ENCODE assay signal across 17 cellular contexts in the genomic region with DNA sequence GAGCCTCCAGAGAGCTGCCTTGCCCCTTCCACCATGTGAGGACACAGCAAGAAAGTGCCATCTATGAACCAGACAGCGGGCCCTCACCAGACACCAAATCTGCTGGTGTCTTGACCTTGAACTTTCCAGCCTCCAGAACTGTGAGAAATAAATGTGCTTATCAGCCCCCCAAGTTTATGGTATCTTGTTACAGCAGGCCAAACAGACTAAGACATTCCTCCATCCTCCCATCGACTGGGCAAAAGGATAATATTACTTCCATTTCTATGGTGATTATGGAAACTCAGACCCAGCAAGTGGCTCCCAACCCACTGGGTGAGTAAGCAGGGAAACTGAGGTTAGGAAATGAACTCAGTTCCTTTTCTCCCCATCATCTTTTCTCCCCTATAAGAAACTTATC.
A peak's percentile ranks its signal among the peaks of the same experiment; 100 is the strongest.
DNase-seq lines count a peak whose midpoint lies in the region; ATAC-seq and TF ChIP-seq lines count a peak whose summit lies in the region.
"Had no signal": no experiment of that assay in that cellular context is flagged by ENCODE, and none has a peak within 500 bp of the region (broad histone marks: within the 10 kb centered on the region; RNA-seq: fewer than 3 reads in every experiment).

No MANE protein-coding gene starts in this region.

- ATAC-seq in SK-N-SH treated with all-trans-retinoic acid at 6 μM for 48 hours (no peak), RWPE2 (ENCODE audit: low read depth) (no peak), thoracic aorta (ENCODE audit: insufficient number of reproducible peaks, low FRiP score, low read depth) (no peak)
- ATAC-seq: GM23338 had no signal

- no peak overlapping the region for H3K4me3 ChIP-seq in SK-N-SH (ENCODE audit: low read depth in 2 of 2, low read length in 1 of 2)
- H3K4me3 ChIP-seq in RWPE2 (ENCODE audit: severe bottlenecking), result no peak overlapping the region
- no peak overlapping the region for H3K4me3 ChIP-seq in choroid plexus epithelial cell (ENCODE audit: low read depth, low read length)
- H3K4me3 ChIP-seq in thoracic aorta, result no peak overlapping the region
- H3K4me3 ChIP-seq in coronary artery, result no peak overlapping the region
- H3K4me3 ChIP-seq: GM23338 had no signal

- no peak overlapping the region for H2AFZ ChIP-seq in SK-N-SH (ENCODE audit: low read depth)
- H2AFZ ChIP-seq: GM23338 had no signal

- H3F3A ChIP-seq in SK-N-SH (replicated peaks; ENCODE audit: insufficient read depth), result peaks cover 19% of the 10 kb centered on the region

- TF ChIP-seq POLR2A in erythroblast (IDR thresholded peaks at IDR 0.05; ENCODE audit: low read length), result no peak

- H3K4me1 ChIP-seq in SK-N-SH (ENCODE audit: control insufficient read depth in 1 of 2, insufficient read depth in 2 of 2, low read depth in 1 of 2, low read length in 1 of 2) (peaks cover 4 to 15% of the 10 kb centered on the region in 2 experiments), RWPE2 (ENCODE audit: insufficient read depth, poor library complexity, severe bottlenecking) (peaks cover 18% of the 10 kb centered on the region), thoracic aorta (ENCODE audit: control insufficient read depth in 1 of 2, low read depth in 2 of 2) (peaks cover 15 to 52% of the 10 kb centered on the region in 2 donors)

- 82% methylated on average over 2 of the region's 2 CpGs for WGBS in SK-N-SH (ENCODE audit: low lambda C conversion rate)

- CTCF ChIA-PET in SK-N-SH (lab: Yijun Ruan, JAX), result interaction anchor here (1.4 kb wide), 1 partner anchor 98 kb away, joined by 4 read pairs; no protein-coding TSS in a partner anchor

- H3K36me3 ChIP-seq in SK-N-SH (replicated peaks in 1 of 2; ENCODE audit: control insufficient read depth in 1 of 2, insufficient read depth in 2 of 2, low read length in 1 of 2) (peaks cover 0 to 5% of the 10 kb centered on the region in 2 experiments), RWPE2 (ENCODE audit: low read depth) (no peaks in the 10 kb centered on the region), thoracic aorta (no peaks in the 10 kb centered on the region)

- no peak for TF ChIP-seq CTCF in SK-N-SH (IDR thresholded peaks at IDR 0.05)
- no peak for TF ChIP-seq CTCF in RWPE2 (IDR thresholded peaks at IDR 0.05; ENCODE audit: poor library complexity, severe bottlenecking)
- no peak for TF ChIP-seq CTCF in choroid plexus epithelial cell (conservative IDR thresholded peaks at IDR 0.05; ENCODE audit: low read depth, low read length)
- TF ChIP-seq CTCF in thoracic aorta (IDR thresholded peaks at IDR 0.05), result no peak
- no peak for TF ChIP-seq CTCF in coronary artery (IDR thresholded peaks at IDR 0.05)

- no peaks in the 10 kb centered on the region for H3K9me2 ChIP-seq in SK-N-SH

- peak overlapping the region; percentile 26; the same call in 1 of the 2 replicates for H3K4me2 ChIP-seq in SK-N-SH
- H3K4me2 ChIP-seq: GM23338, KMS-11 had no signal

- H4K20me1 ChIP-seq in SK-N-SH (ENCODE audit: insufficient read depth), result no peaks in the 10 kb centered on the region

- H3K27me3 ChIP-seq in SK-N-SH (ENCODE audit: insufficient read depth), result no peaks in the 10 kb centered on the region
- no peaks in the 10 kb centered on the region for H3K27me3 ChIP-seq in RWPE2 (ENCODE audit: insufficient read depth, poor library complexity, severe bottlenecking)
- H3K27me3 ChIP-seq in thoracic aorta (replicated peaks; ENCODE audit: insufficient read depth), result no peaks in the 10 kb centered on the region

- no peak overlapping the region for H3K9ac ChIP-seq in SK-N-SH
- H3K9ac ChIP-seq: KMS-11 had no signal

- peaks cover 6% of the 10 kb centered on the region; the same call in 1 of the 2 replicates for H3K79me2 ChIP-seq in SK-N-SH (ENCODE audit: insufficient read depth)

- TF ChIP-seq RAD21 in SK-N-SH (IDR thresholded peaks at IDR 0.05; ENCODE audit: low read length), result no peak

- TF ChIP-seq EP300 in SK-N-SH (IDR thresholded peaks at IDR 0.05; ENCODE audit: borderline replicate concordance in 1 of 2, low read depth in 1 of 2, low read length in 1 of 2), result no peak

- POLR2A ChIA-PET in SK-N-SH (lab: Yijun Ruan, JAX), result no interaction called here

- DNase-seq in SK-N-SH (no peak), RWPE2 (ENCODE audit: low spot score) (no peak), choroid plexus epithelial cell (ENCODE audit: low read depth) (peak; percentile 36), thoracic aorta (ENCODE audit: low spot score) (no peak), erythroblast (lab: John Stamatoyannopoulos, UW) (no peak), coronary artery (ENCODE audit: low spot score) (no peak), DMS153 treated with DMSO at 0.1 percent for 48 hours (lab: John Stamatoyannopoulos, UW; ENCODE audit: unreplicated experiment) (no peak)
- DNase-seq: COR-L47, HCEC 1CT, NCI-H1417 treated with DMSO at 0.1 percent for 48 hours, NCI-H187 treated with DMSO at 0.1 percent for 48 hours, NCI-H226, NCI-H524 had no signal

- H3K27ac ChIP-seq in SK-N-SH (ENCODE audit: low read depth in 2 of 2, low read length in 1 of 2) (peak overlapping the region in 1 of 2 experiments; percentile 94; a peak in 2 of 4 replicates), RWPE2 (ENCODE audit: poor library complexity, severe bottlenecking) (peak overlapping the region; percentile 74), thoracic aorta (peak overlapping the region; percentile 11 to 19), coronary artery (no peak overlapping the region)
- H3K27ac ChIP-seq: 22Rv1, KMS-11 had no signal

- H3K9me3 ChIP-seq in SK-N-SH, result no peaks in the 10 kb centered on the region
- no peaks in the 10 kb centered on the region for H3K9me3 ChIP-seq in RWPE2 (ENCODE audit: severe bottlenecking)
- H3K9me3 ChIP-seq in thoracic aorta, result no peaks in the 10 kb centered on the region

TF ChIP-seq in SK-N-SH, 30 proteins besides CTCF, POLR2A, EP300 and RAD21:
- TF ChIP-seq, protein P1, sequence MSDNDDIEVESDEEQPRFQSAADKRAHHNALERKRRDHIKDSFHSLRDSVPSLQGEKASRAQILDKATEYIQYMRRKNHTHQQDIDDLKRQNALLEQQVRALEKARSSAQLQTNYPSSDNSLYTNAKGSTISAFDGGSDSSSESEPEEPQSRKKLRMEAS (IDR thresholded peaks at IDR 0.05; ENCODE audit: low read depth), result no peak
- TF ChIP-seq FOSL2 (IDR thresholded peaks at IDR 0.05; ENCODE audit: borderline replicate concordance, low read depth) (no peak), MXI1 (IDR thresholded peaks at IDR 0.05; ENCODE audit: low read depth, low read length) (no peak), RCOR1 (IDR thresholded peaks at IDR 0.05; ENCODE audit: low read length) (no peak)

TF ChIP-seq in SK-N-SH treated with all-trans-retinoic acid at 6 μM for 48 hours, 23 proteins besides CTCF, POLR2A, EP300 and RAD21:
- no peak for TF ChIP-seq ZNF8 (CRISPR knock-in tag; IDR thresholded peaks at IDR 0.05)
- TF ChIP-seq, protein P2, sequence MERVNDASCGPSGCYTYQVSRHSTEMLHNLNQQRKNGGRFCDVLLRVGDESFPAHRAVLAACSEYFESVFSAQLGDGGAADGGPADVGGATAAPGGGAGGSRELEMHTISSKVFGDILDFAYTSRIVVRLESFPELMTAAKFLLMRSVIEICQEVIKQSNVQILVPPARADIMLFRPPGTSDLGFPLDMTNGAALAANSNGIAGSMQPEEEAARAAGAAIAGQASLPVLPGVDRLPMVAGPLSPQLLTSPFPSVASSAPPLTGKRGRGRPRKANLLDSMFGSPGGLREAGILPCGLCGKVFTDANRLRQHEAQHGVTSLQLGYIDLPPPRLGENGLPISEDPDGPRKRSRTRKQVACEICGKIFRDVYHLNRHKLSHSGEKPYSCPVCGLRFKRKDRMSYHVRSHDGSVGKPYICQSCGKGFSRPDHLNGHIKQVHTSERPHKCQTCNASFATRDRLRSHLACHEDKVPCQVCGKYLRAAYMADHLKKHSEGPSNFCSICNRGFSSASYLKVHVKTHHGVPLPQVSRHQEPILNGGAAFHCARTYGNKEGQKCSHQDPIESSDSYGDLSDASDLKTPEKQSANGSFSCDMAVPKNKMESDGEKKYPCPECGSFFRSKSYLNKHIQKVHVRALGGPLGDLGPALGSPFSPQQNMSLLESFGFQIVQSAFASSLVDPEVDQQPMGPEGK (CRISPR knock-in tag; IDR thresholded peaks at IDR 0.05; ENCODE audit: borderline replicate concordance), result no peak
- no peak for TF ChIP-seq PPARA (CRISPR knock-in tag; IDR thresholded peaks at IDR 0.05; ENCODE audit: borderline replicate concordance)
- TF ChIP-seq TCF4 (CRISPR knock-in tag; IDR thresholded peaks at IDR 0.05; ENCODE audit: borderline replicate concordance), result no peak
- TF ChIP-seq ZFP30 (CRISPR knock-in tag; IDR thresholded peaks at IDR 0.05), result no peak
- no peak for TF ChIP-seq ESRRG (CRISPR knock-in tag; IDR thresholded peaks at IDR 0.05)
- TF ChIP-seq BACH2 (CRISPR knock-in tag; IDR thresholded peaks at IDR 0.05; ENCODE audit: borderline replicate concordance), result no peak
- no peak for TF ChIP-seq ISL1 (CRISPR knock-in tag; IDR thresholded peaks at IDR 0.05)
- TF ChIP-seq ARNTL (CRISPR knock-in tag; IDR thresholded peaks at IDR 0.05; ENCODE audit: borderline replicate concordance, low read depth), result no peak
- TF ChIP-seq ZC3H10 (CRISPR knock-in tag; IDR thresholded peaks at IDR 0.05), result no peak
- no peak for TF ChIP-seq SNAI2 (CRISPR knock-in tag; IDR thresholded peaks at IDR 0.05)
- no peak for TF ChIP-seq OSR1 (CRISPR knock-in tag; IDR thresholded peaks at IDR 0.05)
- no peak for TF ChIP-seq GLIS3 (CRISPR knock-in tag; IDR thresholded peaks at IDR 0.05)
TF ChIP-seq in SK-N-SH treated with all-trans-retinoic acid at 6 μM for 48 hours: peak in this region for 0.

Comparison
In these comparisons a context has a peak if more than half of its experiments do, and no peak if none do; other contexts are left out.
1. H3K27ac ChIP-seq: peak in RWPE2 (single experiment) and thoracic aorta (2 of 2); none in coronary artery (0 of 2).